1 cellular context compared by ENCODE assay signal in genomic region chr2:100142393-100142792, GRCh38.
TF ChIP-seq lines count a peak whose summit lies in the region.

A gene with protein sequence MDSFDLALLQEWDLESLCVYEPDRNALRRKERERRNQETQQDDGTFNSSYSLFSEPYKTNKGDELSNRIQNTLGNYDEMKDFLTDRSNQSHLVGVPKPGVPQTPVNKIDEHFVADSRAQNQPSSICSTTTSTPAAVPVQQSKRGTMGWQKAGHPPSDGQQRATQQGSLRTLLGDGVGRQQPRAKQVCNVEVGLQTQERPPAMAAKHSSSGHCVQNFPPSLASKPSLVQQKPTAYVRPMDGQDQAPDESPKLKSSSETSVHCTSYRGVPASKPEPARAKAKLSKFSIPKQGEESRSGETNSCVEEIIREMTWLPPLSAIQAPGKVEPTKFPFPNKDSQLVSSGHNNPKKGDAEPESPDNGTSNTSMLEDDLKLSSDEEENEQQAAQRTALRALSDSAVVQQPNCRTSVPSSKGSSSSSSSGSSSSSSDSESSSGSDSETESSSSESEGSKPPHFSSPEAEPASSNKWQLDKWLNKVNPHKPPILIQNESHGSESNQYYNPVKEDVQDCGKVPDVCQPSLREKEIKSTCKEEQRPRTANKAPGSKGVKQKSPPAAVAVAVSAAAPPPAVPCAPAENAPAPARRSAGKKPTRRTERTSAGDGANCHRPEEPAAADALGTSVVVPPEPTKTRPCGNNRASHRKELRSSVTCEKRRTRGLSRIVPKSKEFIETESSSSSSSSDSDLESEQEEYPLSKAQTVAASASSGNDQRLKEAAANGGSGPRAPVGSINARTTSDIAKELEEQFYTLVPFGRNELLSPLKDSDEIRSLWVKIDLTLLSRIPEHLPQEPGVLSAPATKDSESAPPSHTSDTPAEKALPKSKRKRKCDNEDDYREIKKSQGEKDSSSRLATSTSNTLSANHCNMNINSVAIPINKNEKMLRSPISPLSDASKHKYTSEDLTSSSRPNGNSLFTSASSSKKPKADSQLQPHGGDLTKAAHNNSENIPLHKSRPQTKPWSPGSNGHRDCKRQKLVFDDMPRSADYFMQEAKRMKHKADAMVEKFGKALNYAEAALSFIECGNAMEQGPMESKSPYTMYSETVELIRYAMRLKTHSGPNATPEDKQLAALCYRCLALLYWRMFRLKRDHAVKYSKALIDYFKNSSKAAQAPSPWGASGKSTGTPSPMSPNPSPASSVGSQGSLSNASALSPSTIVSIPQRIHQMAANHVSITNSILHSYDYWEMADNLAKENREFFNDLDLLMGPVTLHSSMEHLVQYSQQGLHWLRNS (N-terminal part only) (minus strand): TSS chr2:100142590. CDS start chr2:100104454, 38,136 bp downstream.

TF ChIP-seq in GM12878, 131 proteins besides CTCF, POLR2A, EP300 and RAD21 (continued from another document and continues in another):
- TF ChIP-seq ZBTB4 (CRISPR knock-in tag; IDR thresholded peaks at IDR 0.05): no peak
- no peak for TF ChIP-seq ZNF384 (IDR thresholded peaks at IDR 0.05; ENCODE audit: borderline replicate concordance, low read depth, low read length)
- TF ChIP-seq IKZF2 (IDR thresholded peaks at IDR 0.05): peak; percentile 68
- peak; percentile 78 to 85 for TF ChIP-seq BHLHE40 (IDR thresholded peaks at IDR 0.05; ENCODE audit: borderline replicate concordance in 1 of 2, low read depth in 2 of 2, low read length in 1 of 2)
- TF ChIP-seq, protein P1, sequence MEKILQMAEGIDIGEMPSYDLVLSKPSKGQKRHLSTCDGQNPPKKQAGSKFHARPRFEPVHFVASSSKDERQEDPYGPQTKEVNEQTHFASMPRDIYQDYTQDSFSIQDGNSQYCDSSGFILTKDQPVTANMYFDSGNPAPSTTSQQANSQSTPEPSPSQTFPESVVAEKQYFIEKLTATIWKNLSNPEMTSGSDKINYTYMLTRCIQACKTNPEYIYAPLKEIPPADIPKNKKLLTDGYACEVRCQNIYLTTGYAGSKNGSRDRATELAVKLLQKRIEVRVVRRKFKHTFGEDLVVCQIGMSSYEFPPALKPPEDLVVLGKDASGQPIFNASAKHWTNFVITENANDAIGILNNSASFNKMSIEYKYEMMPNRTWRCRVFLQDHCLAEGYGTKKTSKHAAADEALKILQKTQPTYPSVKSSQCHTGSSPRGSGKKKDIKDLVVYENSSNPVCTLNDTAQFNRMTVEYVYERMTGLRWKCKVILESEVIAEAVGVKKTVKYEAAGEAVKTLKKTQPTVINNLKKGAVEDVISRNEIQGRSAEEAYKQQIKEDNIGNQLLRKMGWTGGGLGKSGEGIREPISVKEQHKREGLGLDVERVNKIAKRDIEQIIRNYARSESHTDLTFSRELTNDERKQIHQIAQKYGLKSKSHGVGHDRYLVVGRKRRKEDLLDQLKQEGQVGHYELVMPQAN (conservative IDR thresholded peaks at IDR 0.05): no peak
- no peak for TF ChIP-seq FOS (IDR thresholded peaks at IDR 0.05; ENCODE audit: borderline replicate concordance, extremely low read depth, insufficient read length)
- no peak for TF ChIP-seq PBX3 (IDR thresholded peaks at IDR 0.05; ENCODE audit: insufficient replicate concordance, low read depth, low read length)
- no peak for TF ChIP-seq HSF1 (IDR thresholded peaks at IDR 0.05; ENCODE audit: low read depth, low read length)
- TF ChIP-seq RBBP5 (conservative IDR thresholded peaks at IDR 0.05): no peak
- TF ChIP-seq PKNOX1 (IDR thresholded peaks at IDR 0.05): peak; percentile 44; the same call in 1 of the 2 replicates
- peak; percentile 79 for TF ChIP-seq TAF1 (IDR thresholded peaks at IDR 0.05; ENCODE audit: borderline replicate concordance, low read depth, low read length)
- no peak for TF ChIP-seq MYC (IDR thresholded peaks at IDR 0.05; ENCODE audit: insufficient read depth, insufficient read length, insufficient replicate concordance, low read length, severe bottlenecking)
- 0 out of 2 replicates have a peak, but pooled peaks have one; percentile 46 for TF ChIP-seq BACH1 (IDR thresholded peaks at IDR 0.05; ENCODE audit: borderline replicate concordance)
- peak; percentile 63; the same call in 1 of the 2 replicates for TF ChIP-seq CREB1 (IDR thresholded peaks at IDR 0.05; ENCODE audit: low read depth)
- TF ChIP-seq DPF2 (IDR thresholded peaks at IDR 0.05): peak; percentile 84
- TF ChIP-seq PAX8 (IDR thresholded peaks at IDR 0.05): no peak
- TF ChIP-seq ASH2L (IDR thresholded peaks at IDR 0.05; ENCODE audit: borderline replicate concordance, low read depth): no peak
- no peak for TF ChIP-seq BMI1 (IDR thresholded peaks at IDR 0.05; ENCODE audit: borderline replicate concordance)
- TF ChIP-seq NFYA (IDR thresholded peaks at IDR 0.05; ENCODE audit: borderline replicate concordance, low read depth, low read length): no peak
- peak; percentile 71 for TF ChIP-seq POLR2AphosphoS5 (IDR thresholded peaks at IDR 0.05; ENCODE audit: low read length)
- TF ChIP-seq, protein P2, sequence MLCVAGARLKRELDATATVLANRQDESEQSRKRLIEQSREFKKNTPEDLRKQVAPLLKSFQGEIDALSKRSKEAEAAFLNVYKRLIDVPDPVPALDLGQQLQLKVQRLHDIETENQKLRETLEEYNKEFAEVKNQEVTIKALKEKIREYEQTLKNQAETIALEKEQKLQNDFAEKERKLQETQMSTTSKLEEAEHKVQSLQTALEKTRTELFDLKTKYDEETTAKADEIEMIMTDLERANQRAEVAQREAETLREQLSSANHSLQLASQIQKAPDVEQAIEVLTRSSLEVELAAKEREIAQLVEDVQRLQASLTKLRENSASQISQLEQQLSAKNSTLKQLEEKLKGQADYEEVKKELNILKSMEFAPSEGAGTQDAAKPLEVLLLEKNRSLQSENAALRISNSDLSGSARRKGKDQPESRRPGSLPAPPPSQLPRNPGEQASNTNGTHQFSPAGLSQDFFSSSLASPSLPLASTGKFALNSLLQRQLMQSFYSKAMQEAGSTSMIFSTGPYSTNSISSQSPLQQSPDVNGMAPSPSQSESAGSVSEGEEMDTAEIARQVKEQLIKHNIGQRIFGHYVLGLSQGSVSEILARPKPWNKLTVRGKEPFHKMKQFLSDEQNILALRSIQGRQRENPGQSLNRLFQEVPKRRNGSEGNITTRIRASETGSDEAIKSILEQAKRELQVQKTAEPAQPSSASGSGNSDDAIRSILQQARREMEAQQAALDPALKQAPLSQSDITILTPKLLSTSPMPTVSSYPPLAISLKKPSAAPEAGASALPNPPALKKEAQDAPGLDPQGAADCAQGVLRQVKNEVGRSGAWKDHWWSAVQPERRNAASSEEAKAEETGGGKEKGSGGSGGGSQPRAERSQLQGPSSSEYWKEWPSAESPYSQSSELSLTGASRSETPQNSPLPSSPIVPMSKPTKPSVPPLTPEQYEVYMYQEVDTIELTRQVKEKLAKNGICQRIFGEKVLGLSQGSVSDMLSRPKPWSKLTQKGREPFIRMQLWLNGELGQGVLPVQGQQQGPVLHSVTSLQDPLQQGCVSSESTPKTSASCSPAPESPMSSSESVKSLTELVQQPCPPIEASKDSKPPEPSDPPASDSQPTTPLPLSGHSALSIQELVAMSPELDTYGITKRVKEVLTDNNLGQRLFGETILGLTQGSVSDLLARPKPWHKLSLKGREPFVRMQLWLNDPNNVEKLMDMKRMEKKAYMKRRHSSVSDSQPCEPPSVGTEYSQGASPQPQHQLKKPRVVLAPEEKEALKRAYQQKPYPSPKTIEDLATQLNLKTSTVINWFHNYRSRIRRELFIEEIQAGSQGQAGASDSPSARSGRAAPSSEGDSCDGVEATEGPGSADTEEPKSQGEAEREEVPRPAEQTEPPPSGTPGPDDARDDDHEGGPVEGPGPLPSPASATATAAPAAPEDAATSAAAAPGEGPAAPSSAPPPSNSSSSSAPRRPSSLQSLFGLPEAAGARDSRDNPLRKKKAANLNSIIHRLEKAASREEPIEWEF (IDR thresholded peaks at IDR 0.05; ENCODE audit: insufficient replicate concordance, low read depth, low read length): no peak
- no peak for TF ChIP-seq SMAD5 (IDR thresholded peaks at IDR 0.05; ENCODE audit: low read depth)
- no peak for TF ChIP-seq HDAC2 (IDR thresholded peaks at IDR 0.05)
- peak; percentile 87 for TF ChIP-seq JUNB (IDR thresholded peaks at IDR 0.05)
- TF ChIP-seq CHD4 (IDR thresholded peaks at IDR 0.05): no peak
- no peak for TF ChIP-seq SMC3 (IDR thresholded peaks at IDR 0.05; ENCODE audit: borderline replicate concordance, low read length)
- TF ChIP-seq KLF5 (IDR thresholded peaks at IDR 0.05; ENCODE audit: partially characterized antibody): no peak
- peak; percentile 100 for TF ChIP-seq TCF12 (IDR thresholded peaks at IDR 0.05; ENCODE audit: low read depth, low read length)
- TF ChIP-seq ZNF622 (IDR thresholded peaks at IDR 0.05): no peak
- TF ChIP-seq RCOR1 (conservative IDR thresholded peaks at IDR 0.05; ENCODE audit: low read depth, low read length): peak; percentile 90; the same call in 1 of the 2 replicates
- TF ChIP-seq NFXL1 (IDR thresholded peaks at IDR 0.05; ENCODE audit: borderline replicate concordance): no peak
- peak; percentile 96 for TF ChIP-seq FOXM1 (IDR thresholded peaks at IDR 0.05; ENCODE audit: low read depth, low read length)
- TF ChIP-seq RFX5 (IDR thresholded peaks at IDR 0.05; ENCODE audit: low read depth, low read length): no peak
- no peak for TF ChIP-seq LARP7 (IDR thresholded peaks at IDR 0.05)
- peak; percentile 88 for TF ChIP-seq TBL1XR1 (IDR thresholded peaks at IDR 0.05; ENCODE audit: low read depth, low read length)
- peak; percentile 96 for TF ChIP-seq NFIC (IDR thresholded peaks at IDR 0.05; ENCODE audit: low read depth, low read length)
- no peak for TF ChIP-seq MLLT1 (IDR thresholded peaks at IDR 0.05)
- TF ChIP-seq RB1 (IDR thresholded peaks at IDR 0.05; ENCODE audit: borderline replicate concordance): no peak
- peak; percentile 88; the same call in 1 of the 2 replicates for TF ChIP-seq CBX5 (IDR thresholded peaks at IDR 0.05; ENCODE audit: low read depth)
- TF ChIP-seq MAX (IDR thresholded peaks at IDR 0.05; ENCODE audit: low read depth, low read length): no peak
- TF ChIP-seq TCF7 (IDR thresholded peaks at IDR 0.05; ENCODE audit: borderline replicate concordance): no peak
